In genomic region chr14:94773017-94773681, GRCh38 we compare ENCODE assay signal across 19 cellular contexts. TPM values are rescaled to one million over a fixed set of nuclear protein-coding genes. Genes with fewer than 3 reads are reported as not detected.
DNase-seq lines count a peak whose midpoint lies in the region; ATAC-seq and TF ChIP-seq lines count a peak whose summit lies in the region.
"Had no signal": no experiment of that assay in that cellular context is flagged by ENCODE, and none has a peak within 500 bp of the region (broad histone marks: within the 10 kb centered on the region; RNA-seq: fewer than 3 reads in every experiment).

No MANE protein-coding gene starts in this region.

- H3K9me3 ChIP-seq in iPS-18c (ENCODE audit: control insufficient read depth, insufficient read depth, low read length), result no peaks in the 10 kb centered on the region
- H3K9me3 ChIP-seq: prostate gland had no signal

- TF ChIP-seq CTCF in WTC11 (IDR thresholded peaks at IDR 0.05), result no peak

- H3K9me3 Mint-ChIP-seq in activated T-cell treated with anti-CD3 and anti-CD28 coated beads, Interleukin-2, amount 50 U/mL, for 24 hours, result no peaks in the 10 kb centered on the region
- no peaks in the 10 kb centered on the region for H3K9me3 Mint-ChIP-seq in activated T-cell treated with anti-CD3 and anti-CD28 coated beads, Interleukin-2, amount 50 U/mL, for 4 hours
- no peaks in the 10 kb centered on the region for H3K9me3 Mint-ChIP-seq in WTC11
- H3K9me3 Mint-ChIP-seq: T-cell had no signal

- CTCF ChIA-PET in WTC11 (lab: Charles Lee), result interaction anchor here (0.5 to 1.7 kb wide), 5 partner anchors 10 to 659 kb away, joined by 3 to 5 read pairs (median 4); no protein-coding TSS in a partner anchor

- no peak for DNase-seq in activated T-cell treated with anti-CD3 and anti-CD28 coated beads, Interleukin-2, amount 50 U/mL, for 24 hours
- DNase-seq in activated T-cell treated with anti-CD3 and anti-CD28 coated beads, Interleukin-2, amount 50 U/mL, for 4 hours, result no peak
- DNase-seq in WTC11 (ENCODE audit: low spot score) (peak; percentile 73), retina (peak; percentile 87), midbrain (lab: John Stamatoyannopoulos, UW) (no peak), NOMO-1 treated with dmso at 0.1 percent for 144 hours (lab: John Stamatoyannopoulos, UW; ENCODE audit: unreplicated experiment) (no peak), HCEC 1CT (no peak)
- DNase-seq: activated CD4-positive, CD25-positive, alpha-beta regulatory T cell; amygdala; COR-L47; erythroblast; GDM1; kidney glomerular epithelial cell; MM.1S; NCI-H1930; RPMI8226; T-cell had no signal

- POLR2A ChIA-PET in WTC11 (lab: Charles Lee), result no interaction called here

- no peak overlapping the region for H3K4me3 Mint-ChIP-seq in activated T-cell treated with anti-CD3 and anti-CD28 coated beads, Interleukin-2, amount 50 U/mL, for 24 hours
- no peak overlapping the region for H3K4me3 Mint-ChIP-seq in activated T-cell treated with anti-CD3 and anti-CD28 coated beads, Interleukin-2, amount 50 U/mL, for 4 hours
- peak overlapping the region; percentile 76 for H3K4me3 Mint-ChIP-seq in WTC11
- H3K4me3 Mint-ChIP-seq: T-cell had no signal

- H3K36me3 Mint-ChIP-seq in activated T-cell treated with anti-CD3 and anti-CD28 coated beads, Interleukin-2, amount 50 U/mL, for 24 hours (ENCODE audit: low read depth), result no peaks in the 10 kb centered on the region
- no peaks in the 10 kb centered on the region for H3K36me3 Mint-ChIP-seq in activated T-cell treated with anti-CD3 and anti-CD28 coated beads, Interleukin-2, amount 50 U/mL, for 4 hours (ENCODE audit: insufficient read depth)
- no peaks in the 10 kb centered on the region for H3K36me3 Mint-ChIP-seq in WTC11
- H3K36me3 Mint-ChIP-seq: T-cell had no signal

- no peak for ATAC-seq in activated T-cell treated with anti-CD3 and anti-CD28 coated beads, Interleukin-2, amount 50 U/mL, for 4 hours
- no peak; the same call in 1 of the 2 replicates for ATAC-seq in WTC11
- ATAC-seq: T-cell had no signal

- H3K4me3 ChIP-seq in iPS-18c (ENCODE audit: insufficient read depth, low read depth, low read length), result peak overlapping the region; percentile 28
- H3K4me3 ChIP-seq: prostate gland had no signal

- H3K27ac Mint-ChIP-seq in activated T-cell treated with anti-CD3 and anti-CD28 coated beads, Interleukin-2, amount 50 U/mL, for 24 hours, result peak overlapping the region; percentile 55
- H3K27ac Mint-ChIP-seq in WTC11, result no peak overlapping the region

- H3K27me3 Mint-ChIP-seq in activated T-cell treated with anti-CD3 and anti-CD28 coated beads, Interleukin-2, amount 50 U/mL, for 24 hours, result peaks cover 93% of the 10 kb centered on the region
- peaks cover 85% of the 10 kb centered on the region for H3K27me3 Mint-ChIP-seq in activated T-cell treated with anti-CD3 and anti-CD28 coated beads, Interleukin-2, amount 50 U/mL, for 4 hours (ENCODE audit: low read depth)
- H3K27me3 Mint-ChIP-seq in WTC11 (ENCODE audit: low read depth), result peaks cover 98% of the 10 kb centered on the region

- peaks cover 20% of the 10 kb centered on the region for H3K4me1 Mint-ChIP-seq in activated T-cell treated with anti-CD3 and anti-CD28 coated beads, Interleukin-2, amount 50 U/mL, for 24 hours (ENCODE audit: low read depth)
- peaks cover 16% of the 10 kb centered on the region for H3K4me1 Mint-ChIP-seq in activated T-cell treated with anti-CD3 and anti-CD28 coated beads, Interleukin-2, amount 50 U/mL, for 4 hours (ENCODE audit: low read depth)
- peaks cover 74% of the 10 kb centered on the region for H3K4me1 Mint-ChIP-seq in WTC11

TF ChIP-seq in WTC11, 78 proteins besides CTCF, POLR2A, EP300 and RAD21:
- TF ChIP-seq SOX15 (CRISPR knock-in tag; IDR thresholded peaks at IDR 0.05), result no peak
- TF ChIP-seq, protein P1, sequence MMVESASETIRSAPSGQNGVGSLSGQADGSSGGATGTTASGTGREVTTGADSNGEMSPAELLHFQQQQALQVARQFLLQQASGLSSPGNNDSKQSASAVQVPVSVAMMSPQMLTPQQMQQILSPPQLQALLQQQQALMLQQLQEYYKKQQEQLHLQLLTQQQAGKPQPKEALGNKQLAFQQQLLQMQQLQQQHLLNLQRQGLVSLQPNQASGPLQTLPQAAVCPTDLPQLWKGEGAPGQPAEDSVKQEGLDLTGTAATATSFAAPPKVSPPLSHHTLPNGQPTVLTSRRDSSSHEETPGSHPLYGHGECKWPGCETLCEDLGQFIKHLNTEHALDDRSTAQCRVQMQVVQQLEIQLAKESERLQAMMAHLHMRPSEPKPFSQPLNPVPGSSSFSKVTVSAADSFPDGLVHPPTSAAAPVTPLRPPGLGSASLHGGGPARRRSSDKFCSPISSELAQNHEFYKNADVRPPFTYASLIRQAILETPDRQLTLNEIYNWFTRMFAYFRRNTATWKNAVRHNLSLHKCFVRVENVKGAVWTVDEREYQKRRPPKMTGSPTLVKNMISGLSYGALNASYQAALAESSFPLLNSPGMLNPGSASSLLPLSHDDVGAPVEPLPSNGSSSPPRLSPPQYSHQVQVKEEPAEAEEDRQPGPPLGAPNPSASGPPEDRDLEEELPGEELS (CRISPR knock-in tag; IDR thresholded peaks at IDR 0.05), result 0 out of 2 replicates have a peak, but pooled peaks have one; percentile 28

RNA-seq across cellular contexts. Expression of gene GSC, which starts 3.2 kb away (rescaled TPM):
- total RNA-seq in activated T-cell treated with anti-CD3 and anti-CD28 coated beads, Interleukin-2, amount 50 U/mL, for 4 hours, result not detected
- total RNA-seq in WTC11 (2021), result 1.6 to 4.4 TPM (median 2.0 TPM) in 3 replicates

Comparison
In these comparisons a context has a peak if more than half of its experiments do, and no peak if none do; other contexts are left out.
1. DNase-seq: peak in WTC11 (single experiment) and retina (single experiment); none in activated T-cell treated with anti-CD3 and anti-CD28 coated beads, Interleukin-2, amount 50 U/mL, for 24 hours (single experiment), activated T-cell treated with anti-CD3 and anti-CD28 coated beads, Interleukin-2, amount 50 U/mL, for 4 hours (single experiment), midbrain (single experiment), NOMO-1 treated with dmso at 0.1 percent for 144 hours (single experiment) and HCEC 1CT (single experiment).